Comparison of ENCODE assay signal across 8 cellular contexts in the genomic region with DNA sequence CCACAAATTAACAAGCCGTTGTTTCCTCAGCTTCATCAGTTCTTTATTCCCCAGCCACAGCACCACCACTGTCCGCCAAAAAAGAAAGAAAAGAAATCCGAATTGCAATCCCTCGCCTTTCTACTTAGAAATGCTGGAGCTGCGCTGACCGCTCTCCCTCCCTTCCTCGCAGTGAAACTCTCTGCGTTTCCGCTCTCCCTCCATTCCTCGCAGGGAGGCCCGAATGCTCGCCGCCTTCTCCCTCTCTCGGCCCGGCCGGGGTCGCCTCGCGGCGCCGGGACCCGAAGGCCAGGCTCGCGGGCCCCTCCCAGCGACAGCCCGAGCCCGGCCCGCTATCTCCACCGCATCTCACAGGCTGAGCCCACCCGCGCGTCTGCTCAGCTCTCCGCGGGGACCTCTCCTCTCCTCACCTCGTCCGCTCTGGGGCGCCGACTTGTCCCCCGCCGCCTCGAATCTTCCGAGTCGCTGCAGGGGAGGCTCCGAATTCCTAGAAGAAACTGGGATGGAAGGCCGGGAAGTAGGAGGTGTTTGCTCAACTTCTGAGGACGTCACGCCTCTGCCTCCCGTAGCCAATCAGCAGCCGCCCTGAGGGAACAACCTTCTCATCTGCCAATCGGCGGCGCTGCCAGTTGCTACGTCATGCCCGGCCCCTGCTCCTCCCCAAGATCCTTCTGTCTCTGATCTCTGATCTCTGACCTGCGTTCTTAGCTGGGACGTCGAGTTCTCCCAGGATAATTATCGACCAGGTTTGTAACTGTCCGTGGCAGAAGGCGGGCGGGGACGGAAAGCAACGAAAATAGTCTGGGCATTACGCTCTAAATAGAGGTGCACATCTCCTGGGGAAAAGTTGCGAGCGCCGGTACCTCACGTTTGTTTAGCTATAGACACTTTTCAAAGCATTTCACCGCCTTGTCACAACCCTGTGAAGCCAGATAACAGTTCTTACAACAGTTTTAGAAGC. TPM values are rescaled to one million over a fixed set of nuclear protein-coding genes. Genes with fewer than 3 reads are reported as not detected.
DNase-seq lines count a peak whose midpoint lies in the region; ATAC-seq, FAIRE-seq and TF ChIP-seq lines count a peak whose summit lies in the region.

TSS of gene AASS (minus strand) at position 499 of the 961 bp plus-strand sequence. CDS start 10,523 bp downstream, outside the sequence.

- H3K9me3 Mint-ChIP-seq in activated naive CD8-positive, alpha-beta T cell treated with anti-CD3 and anti-CD28 coated beads for 36 hours: no peaks in the 10 kb centered on the region

- no peaks in the 10 kb centered on the region for H3K36me3 ChIP-seq in neutrophil

- H3K36me3 Mint-ChIP-seq in activated naive CD8-positive, alpha-beta T cell treated with anti-CD3 and anti-CD28 coated beads for 36 hours: no peaks in the 10 kb centered on the region

- peaks cover 0 to 17% of the 10 kb centered on the region in 2 experiments for H3K4me1 ChIP-seq in neutrophil (ENCODE audit: control insufficient read depth in 1 of 2, insufficient read depth in 1 of 2, low read depth in 1 of 2, low read length in 1 of 2)

- ATAC-seq in GM21723 (IDR thresholded peaks at IDR 0.05; ENCODE audit: unreplicated experiment): peak; percentile 100

- no peak for TF ChIP-seq CTCF in D721Med (IDR thresholded peaks at IDR 0.05; ENCODE audit: insufficient read depth, missing control alignments)
- no peak for TF ChIP-seq CTCF in neutrophil (IDR thresholded peaks at IDR 0.05)

- peak within 1 kb of the TSS; percentile 66 for H3K27ac Mint-ChIP-seq in activated naive CD8-positive, alpha-beta T cell treated with anti-CD3 and anti-CD28 coated beads for 36 hours

- DNase-seq in D721Med (ENCODE audit: insufficient read length, low spot score) (peak; percentile 48), SK-N-DZ (ENCODE audit: low spot score) (peak; percentile 96), glomerular endothelial cell (ENCODE audit: extremely low read depth, low read depth, low spot score) (peak; percentile 85), stromal cell of bone marrow (ENCODE audit: low read depth) (peak; percentile 94)
- DNase-seq in Jurkat, Clone E6-1 (ENCODE audit: low read depth, low spot score): peak; percentile 85
- peak; percentile 76 for DNase-seq in activated naive CD8-positive, alpha-beta T cell treated with anti-CD3 and anti-CD28 coated beads for 36 hours

- H3K27me3 ChIP-seq in neutrophil: peaks cover 59% of the 10 kb centered on the region

- peak within 1 kb of the TSS; percentile 97 for H3K4me3 Mint-ChIP-seq in activated naive CD8-positive, alpha-beta T cell treated with anti-CD3 and anti-CD28 coated beads for 36 hours

- H3K4me1 Mint-ChIP-seq in activated naive CD8-positive, alpha-beta T cell treated with anti-CD3 and anti-CD28 coated beads for 36 hours: peaks cover 8% of the 10 kb centered on the region

- peaks cover 41% of the 10 kb centered on the region for H3K27me3 Mint-ChIP-seq in activated naive CD8-positive, alpha-beta T cell treated with anti-CD3 and anti-CD28 coated beads for 36 hours

- peak within 1 kb of the TSS; percentile 75 for H3K4me3 ChIP-seq in Jurkat, Clone E6-1 (ENCODE audit: low read length)
- H3K4me3 ChIP-seq in neutrophil (ENCODE audit: low read depth in 1 of 2, low read length in 1 of 2): peak within 1 kb of the TSS; percentile 32 to 63

- no peaks in the 10 kb centered on the region for H3K9me3 ChIP-seq in neutrophil

- FAIRE-seq in D721Med (lab: Jason Lieb, UNC): no peak

- H3K27ac ChIP-seq in neutrophil: no peak within 1 kb of the TSS

RNA-seq across cellular contexts. Expression of gene AASS, which starts in this region (rescaled TPM):
- 5.8 TPM for polyA plus RNA-seq in Jurkat, Clone E6-1 (2012; ENCODE audit: insufficient read depth, insufficient read length)
- polyA plus RNA-seq in SK-N-DZ (2014; cell fraction: cytosol; rRNA removed): 18.2 and 26.6 TPM in 2 replicates
- polyA plus RNA-seq in SK-N-DZ (2014; cell fraction: nucleus; rRNA removed): 72.7 and 80.8 TPM in 2 replicates
- 1 to 10 TPM; 1.5 to 1.8 TPM for total RNA-seq in activated naive CD8-positive, alpha-beta T cell treated with anti-CD3 and anti-CD28 coated beads for 36 hours
- 15.1 and 15.2 TPM in 2 replicates for total RNA-seq in glomerular endothelial cell
